In genomic region chr12:49866859-49867579, GRCh38 we compare ENCODE assay signal across 9 cellular contexts. TPM values are rescaled to one million over a fixed set of nuclear protein-coding genes. Genes with fewer than 3 reads are reported as not detected.
DNase-seq lines count a peak whose midpoint lies in the region; ATAC-seq and TF ChIP-seq lines count a peak whose summit lies in the region.
"Had no signal": no experiment of that assay in that cellular context is flagged by ENCODE, and none has a peak within 500 bp of the region (broad histone marks: within the 10 kb centered on the region; RNA-seq: fewer than 3 reads in every experiment).

No MANE protein-coding gene starts in this region.

- peak; percentile 79 for DNase-seq in COLO829 (ENCODE audit: low spot score)
- DNase-seq in HL-60 (ENCODE audit: low read depth in 1 of 2, low spot score in 1 of 2): peak in 1 of 2 experiments; percentile 61
- peak; percentile 67 to 82 for DNase-seq in PC-9
- peak; percentile 20 to 72 for DNase-seq in foreskin fibroblast
- peak; percentile 19 for DNase-seq in occipital lobe (lab: John Stamatoyannopoulos, UW)
- peak; percentile 26 for DNase-seq in thoracic aorta (ENCODE audit: low spot score)

- no peak overlapping the region for H3K4me3 Mint-ChIP-seq in activated T-helper 17 cell treated with anti-CD3 and anti-CD28 coated beads, Interleukin-2, amount 50 U/mL, for 72 hours
- H3K4me3 Mint-ChIP-seq: activated naive CD4-positive, alpha-beta T cell treated with anti-CD3 and anti-CD28 coated beads, Interleukin-2, amount 50 U/mL, for 24 hours had no signal

- H3K4me1 Mint-ChIP-seq in activated T-helper 17 cell treated with anti-CD3 and anti-CD28 coated beads, Interleukin-2, amount 50 U/mL, for 72 hours: no peaks in the 10 kb centered on the region
- H3K4me1 Mint-ChIP-seq: activated naive CD4-positive, alpha-beta T cell treated with anti-CD3 and anti-CD28 coated beads, Interleukin-2, amount 50 U/mL, for 24 hours had no signal

- intact Hi-C loops in PC-9 (cut with micrococcal nuclease; ENCODE audit: unreplicated experiment): loop anchor here (1.0 to 5.0 kb wide), 6 partner anchors 24 to 300 kb away; partner anchors contain the start of genes BCDIN3D and CERS5

- H3K27me3 Mint-ChIP-seq in activated T-helper 17 cell treated with anti-CD3 and anti-CD28 coated beads, Interleukin-2, amount 50 U/mL, for 72 hours: peaks cover 6% of the 10 kb centered on the region
- H3K27me3 Mint-ChIP-seq: activated naive CD4-positive, alpha-beta T cell treated with anti-CD3 and anti-CD28 coated beads, Interleukin-2, amount 50 U/mL, for 24 hours had no signal

- H3K9me3 ChIP-seq in PC-9 (ENCODE audit: insufficient read depth, low read depth): no peaks in the 10 kb centered on the region
- H3K9me3 ChIP-seq in thoracic aorta: no peaks in the 10 kb centered on the region

- no peaks in the 10 kb centered on the region for H3K79me2 ChIP-seq in PC-9 (ENCODE audit: low read depth)

- ATAC-seq in activated T-helper 17 cell treated with anti-CD3 and anti-CD28 coated beads, Interleukin-2, amount 50 U/mL, for 72 hours (replicated peaks): peak; percentile 84
- ATAC-seq in thoracic aorta (ENCODE audit: insufficient number of reproducible peaks, low FRiP score, low read depth): no peak
- ATAC-seq in HG02610 (IDR thresholded peaks at IDR 0.05; ENCODE audit: unreplicated experiment): no peak

- H3K36me3 Mint-ChIP-seq in activated T-helper 17 cell treated with anti-CD3 and anti-CD28 coated beads, Interleukin-2, amount 50 U/mL, for 72 hours (ENCODE audit: low read depth): no peaks in the 10 kb centered on the region
- H3K36me3 Mint-ChIP-seq: activated naive CD4-positive, alpha-beta T cell treated with anti-CD3 and anti-CD28 coated beads, Interleukin-2, amount 50 U/mL, for 24 hours had no signal

- H3K4me1 ChIP-seq in PC-9 (replicated peaks; ENCODE audit: insufficient read depth): peaks cover 30% of the 10 kb centered on the region
- peaks cover 9 to 28% of the 10 kb centered on the region in 2 donors for H3K4me1 ChIP-seq in thoracic aorta (ENCODE audit: control insufficient read depth in 1 of 2, low read depth in 2 of 2)

- H4K20me1 ChIP-seq in PC-9 (ENCODE audit: insufficient read depth): no peaks in the 10 kb centered on the region

- no peaks in the 10 kb centered on the region for H3K9me2 ChIP-seq in PC-9 (ENCODE audit: insufficient read depth)

- peaks cover 8% of the 10 kb centered on the region; the same call in 1 of the 2 replicates for H3F3A ChIP-seq in PC-9 (ENCODE audit: insufficient read depth, low read depth)

- no TSS peak for BruUV-seq in PC-9 (replicated peaks; lab: Mats Ljungman, UMichigan)

- H3K36me3 ChIP-seq in PC-9 (ENCODE audit: low read depth): no peaks in the 10 kb centered on the region
- H3K36me3 ChIP-seq in thoracic aorta: no peaks in the 10 kb centered on the region

- no peak overlapping the region for H3K4me3 ChIP-seq in HL-60 (replicated peaks; ENCODE audit: insufficient read depth, low read length)
- no peak overlapping the region for H3K4me3 ChIP-seq in PC-9
- H3K4me3 ChIP-seq in foreskin fibroblast (ENCODE audit: low read depth in 1 of 2, low read length in 2 of 2): no peak overlapping the region
- no peak overlapping the region for H3K4me3 ChIP-seq in thoracic aorta

- H3K27ac ChIP-seq in HL-60 (replicated peaks) (no peak overlapping the region), PC-9 (peak overlapping the region; percentile 57; the same call in 1 of the 2 replicates), thoracic aorta (no peak overlapping the region)

- peak overlapping the region; percentile 66 for H3K4me2 ChIP-seq in PC-9

- no peak overlapping the region for H3K27ac Mint-ChIP-seq in activated T-helper 17 cell treated with anti-CD3 and anti-CD28 coated beads, Interleukin-2, amount 50 U/mL, for 72 hours
- H3K27ac Mint-ChIP-seq: activated naive CD4-positive, alpha-beta T cell treated with anti-CD3 and anti-CD28 coated beads, Interleukin-2, amount 50 U/mL, for 24 hours had no signal

- H3K27me3 ChIP-seq in HL-60 (ENCODE audit: insufficient read depth, poor library complexity, severe bottlenecking) (peaks cover 3% of the 10 kb centered on the region), PC-9 (ENCODE audit: insufficient read depth, low read depth) (no peaks in the 10 kb centered on the region), thoracic aorta (replicated peaks; ENCODE audit: insufficient read depth) (no peaks in the 10 kb centered on the region)

- TF ChIP-seq CTCF in HL-60 (IDR thresholded peaks at IDR 0.05; ENCODE audit: insufficient read depth, low read length) (peak; percentile 90), PC-9 (conservative IDR thresholded peaks at IDR 0.05) (peak; percentile 98), foreskin fibroblast (IDR thresholded peaks at IDR 0.05; ENCODE audit: low read depth, low read length) (peak; percentile 95), thoracic aorta (IDR thresholded peaks at IDR 0.05) (peak; percentile 97)

- no peaks in the 10 kb centered on the region for H3K9me3 Mint-ChIP-seq in activated T-helper 17 cell treated with anti-CD3 and anti-CD28 coated beads, Interleukin-2, amount 50 U/mL, for 72 hours
- H3K9me3 Mint-ChIP-seq: activated naive CD4-positive, alpha-beta T cell treated with anti-CD3 and anti-CD28 coated beads, Interleukin-2, amount 50 U/mL, for 24 hours had no signal

- no peak overlapping the region for H2AFZ ChIP-seq in PC-9

- CTCF ChIA-PET in PC-9 (lab: Charles Lee): interaction anchor here (0.6 to 3.6 kb wide), 8 partner anchors 56 to 245 kb away, joined by 3 to 20 read pairs (median 4); partner anchors contain the start of gene COX14

- POLR2A ChIA-PET in PC-9 (lab: Charles Lee; ENCODE audit: unreplicated experiment): interaction anchor here (0.6 to 0.7 kb wide), 3 partner anchors 190 to 244 kb away, joined by 3 to 11 read pairs (median 5); no protein-coding TSS in a partner anchor

RNA-seq across cellular contexts. Expression of gene BCDIN3D, which starts 24.1 kb away (rescaled TPM):
- 2.5 and 4.7 TPM in 2 replicates for total RNA-seq in PC-9 (2021)
- total RNA-seq in activated T-helper 17 cell treated with anti-CD3 and anti-CD28 coated beads, Interleukin-2, amount 50 U/mL, for 72 hours: 1 to 10 TPM; 3.4 to 5.1 TPM
- total RNA-seq in occipital lobe: 7.2 TPM
- 1 to 10 TPM; 1.6 to 2.7 TPM for total RNA-seq in thoracic aorta

RNA-seq across cellular contexts. Expression of gene FAIM2, which starts 36.7 kb away (rescaled TPM):
- not detected in 2 replicates for total RNA-seq in PC-9 (2021)
- 1 to 10 TPM in 1 of 2 donors, under 1 TPM in 1; 0.73 to 1.6 TPM for total RNA-seq in activated T-helper 17 cell treated with anti-CD3 and anti-CD28 coated beads, Interleukin-2, amount 50 U/mL, for 72 hours
- 22.3 TPM for total RNA-seq in occipital lobe
- total RNA-seq in thoracic aorta: 1 to 10 TPM; 2.8 TPM

RNA-seq across cellular contexts. Expression of gene NCKAP5L, which starts 38.8 kb away (rescaled TPM):
- total RNA-seq in PC-9 (2021): 20.5 and 20.9 TPM in 2 replicates
- total RNA-seq in activated T-helper 17 cell treated with anti-CD3 and anti-CD28 coated beads, Interleukin-2, amount 50 U/mL, for 72 hours: 1 to 10 TPM; 1.2 to 2.4 TPM
- 10.3 TPM for total RNA-seq in occipital lobe
- 10 to 100 TPM; 34.9 to 38.0 TPM for total RNA-seq in thoracic aorta
